In genomic region chr10:72218329-72218728, GRCh38 we compare ENCODE assay signal across 9 cellular contexts. TPM values are rescaled to one million over a fixed set of nuclear protein-coding genes. Genes with fewer than 3 reads are reported as not detected.
DNase-seq lines count a peak whose midpoint lies in the region; ATAC-seq and TF ChIP-seq lines count a peak whose summit lies in the region.
"Had no signal": no experiment of that assay in that cellular context is flagged by ENCODE, and none has a peak within 500 bp of the region (broad histone marks: within the 10 kb centered on the region; RNA-seq: fewer than 3 reads in every experiment).

No MANE protein-coding gene starts in this region.

- H3K36me3 ChIP-seq in GM06990 (ENCODE audit: control insufficient read depth, insufficient read depth, low read length) (peaks cover 2% of the 10 kb centered on the region), gastrocnemius medialis (peaks cover 0 to 5% of the 10 kb centered on the region in 2 donors)
- peaks cover 4% of the 10 kb centered on the region for H3K36me3 ChIP-seq in effector memory CD4-positive, alpha-beta T cell (ENCODE audit: control insufficient read depth, insufficient read depth, low read length)

- TF ChIP-seq CTCF in GM06990 (IDR thresholded peaks at IDR 0.05; ENCODE audit: insufficient read depth, low read length, poor library complexity, severe bottlenecking) = no peak
- no peak for TF ChIP-seq CTCF in gastrocnemius medialis (IDR thresholded peaks at IDR 0.05 in 4 of 5, conservative IDR thresholded peaks at IDR 0.05 in 1 of 5)

- DNase-seq in GM06990 (ENCODE audit: extremely low read depth, insufficient read length) (peak; percentile 61), NOMO-1 treated with DMSO at 0.1 percent for 48 hours (lab: John Stamatoyannopoulos, UW; ENCODE audit: unreplicated experiment) (peak; percentile 79), gastrocnemius medialis (no peak), NCI-H748 treated with DMSO at 0.1 percent for 48 hours (lab: John Stamatoyannopoulos, UW) (no peak), amniotic stem cell (lab: John Stamatoyannopoulos, UW) (no peak), NCI-H345 (lab: John Stamatoyannopoulos, UW) (no peak)
- DNase-seq in effector memory CD4-positive, alpha-beta T cell = no peak
- no peak for DNase-seq in stimulated activated CD8-positive, alpha-beta memory T cell treated with anti-CD3 and anti-CD28 coated beads, Interleukin-4, amount 100 ng/mL, for 48 hours
- DNase-seq: NK-92 treated with Interleukin-12 subunit alpha and Interleukin-12 subunit beta, amount 100 ng/mL, for 24 hours had no signal

- no peaks in the 10 kb centered on the region for H3K9me3 ChIP-seq in effector memory CD4-positive, alpha-beta T cell (ENCODE audit: control insufficient read depth, low read length)
- H3K9me3 ChIP-seq in gastrocnemius medialis = no peaks in the 10 kb centered on the region

- in situ Hi-C loops in gastrocnemius medialis (cut with MboI; ENCODE audit: low sequenced_read_pairs in 4 of 4) = loop anchor here in 3 of 4 donors (5.0 to 25.0 kb wide), 3 partner anchors 104 to 119 kb away; no protein-coding TSS in a partner anchor

- H3K4me3 ChIP-seq in GM06990 (replicated peaks; ENCODE audit: low read depth, low read length) (peak overlapping the region; percentile 43), gastrocnemius medialis (peak overlapping the region in 1 of 4 donors; percentile 8)
- no peak overlapping the region for H3K4me3 ChIP-seq in effector memory CD4-positive, alpha-beta T cell (ENCODE audit: insufficient read depth, low read depth, low read length, poor library complexity, severe bottlenecking)

- no peak for TF ChIP-seq POLR2A in gastrocnemius medialis (IDR thresholded peaks at IDR 0.05)

- intact Hi-C loops in gastrocnemius medialis (cut with DNase I; ENCODE audit: low total_unique reads) = loop anchor here (5.0 to 10.0 kb wide), 2 partner anchors 256 to 354 kb away; partner anchors contain the start of gene CHST3

- H3K27me3 ChIP-seq in GM06990 (replicated peaks; ENCODE audit: control insufficient read depth, insufficient read depth, low read length) (no peaks in the 10 kb centered on the region), gastrocnemius medialis (no peaks in the 10 kb centered on the region)
- H3K27me3 ChIP-seq in effector memory CD4-positive, alpha-beta T cell (replicated peaks; ENCODE audit: control insufficient read depth, insufficient read depth, low read length, poor library complexity, severe bottlenecking) = no peaks in the 10 kb centered on the region

- peaks cover 20% of the 10 kb centered on the region for H3K4me1 ChIP-seq in effector memory CD4-positive, alpha-beta T cell (ENCODE audit: control insufficient read depth, insufficient read depth, low read length, poor library complexity, severe bottlenecking)
- H3K4me1 ChIP-seq in gastrocnemius medialis = peaks cover 59 to 60% of the 10 kb centered on the region in 2 donors

- peak overlapping the region; percentile 46 for H3K27ac ChIP-seq in effector memory CD4-positive, alpha-beta T cell (ENCODE audit: insufficient read depth, low read length, poor library complexity, severe bottlenecking)
- peak overlapping the region; percentile 94 to 99 (median 98) for H3K27ac ChIP-seq in gastrocnemius medialis

- no peak for ATAC-seq in gastrocnemius medialis

RNA-seq across cellular contexts. Expression of gene ASCC1, which starts 2.3 kb away (rescaled TPM):
- total RNA-seq in gastrocnemius medialis = 10 to 100 TPM; 26.1 to 31.1 (median 29.6) TPM

RNA-seq across cellular contexts. Expression of gene ANAPC16, which starts 2.5 kb away (rescaled TPM):
- total RNA-seq in gastrocnemius medialis = 100 to 1,000 TPM in 2 of 4 donors, 10 to 100 TPM in 2; 70.9 to 168 (median 105) TPM

RNA-seq across cellular contexts. Expression of gene DDIT4, which starts 55.4 kb away (rescaled TPM):
- total RNA-seq in gastrocnemius medialis = 100 to 1,000 TPM; 296 to 667 (median 319) TPM

Comparison
In these comparisons a context has a peak if more than half of its experiments do, and no peak if none do; other contexts are left out.
1. DNase-seq: peak in GM06990 (single experiment) and NOMO-1 treated with DMSO at 0.1 percent for 48 hours (single experiment); none in effector memory CD4-positive, alpha-beta T cell (0 of 3), gastrocnemius medialis (0 of 2), NCI-H748 treated with DMSO at 0.1 percent for 48 hours (single experiment), stimulated activated CD8-positive, alpha-beta memory T cell treated with anti-CD3 and anti-CD28 coated beads, Interleukin-4, amount 100 ng/mL, for 48 hours (single experiment), amniotic stem cell (single experiment) and NCI-H345 (single experiment).